In the genomic region with DNA sequence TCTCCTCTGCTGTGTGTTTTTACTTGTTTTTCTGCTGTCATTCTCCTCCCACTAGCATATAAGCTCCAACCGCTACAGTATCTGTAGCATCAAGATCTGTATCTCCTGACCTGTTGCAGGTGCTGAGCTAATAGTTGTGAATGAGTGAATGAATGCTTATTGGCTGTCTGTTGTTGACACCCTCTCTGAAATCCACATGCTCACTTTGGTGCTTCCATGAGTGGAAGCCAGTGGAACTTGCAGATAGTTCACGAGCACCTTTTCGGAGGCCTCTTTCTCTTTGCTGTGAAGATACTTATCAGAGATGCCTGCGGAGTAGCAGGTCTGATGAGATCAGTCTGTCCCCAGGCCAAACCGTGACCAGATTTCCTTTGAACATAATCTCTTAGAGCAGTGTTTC, we compare ENCODE assay signal across 16 cellular contexts.
DNase-seq lines count a peak whose midpoint lies in the region; ATAC-seq and TF ChIP-seq lines count a peak whose summit lies in the region.
"Had no signal": no experiment of that assay in that cellular context is flagged by ENCODE, and none has a peak within 500 bp of the region (broad histone marks: within the 10 kb centered on the region; RNA-seq: fewer than 3 reads in every experiment).

No MANE protein-coding gene starts in this region.

- H3K18ac ChIP-seq in trophoblast cell (ENCODE audit: low read length) = no peak overlapping the region

- H3K23ac ChIP-seq in trophoblast cell (ENCODE audit: low read length) = no peak overlapping the region

- H2BK5ac ChIP-seq in trophoblast cell (ENCODE audit: low read depth, low read length, poor library complexity) = no peak overlapping the region

- WGBS in trophoblast cell (ENCODE audit: extremely low coverage, insufficient coverage, insufficient read length) = no CpG with 5 or more reads among the region's 5 CpGs

- TF ChIP-seq CTCF in HEK293 (tag by site-specific recombination; IDR thresholded peaks at IDR 0.05) (no peak), VCaP (conservative IDR thresholded peaks at IDR 0.05) (no peak)

- H3K4me1 ChIP-seq in HEK293 (ENCODE audit: control insufficient read depth, insufficient read depth, low read length) = no peaks in the 10 kb centered on the region
- peaks cover 7 to 11% of the 10 kb centered on the region in 2 experiments for H3K4me1 ChIP-seq in trophoblast cell (ENCODE audit: control insufficient read depth in 1 of 2, insufficient read depth in 2 of 2, low read length in 2 of 2)
- H3K4me1 ChIP-seq: BE2C had no signal

- no peak overlapping the region for H3K4ac ChIP-seq in trophoblast cell (ENCODE audit: low read depth, low read length)

- no peak overlapping the region for H2BK12ac ChIP-seq in trophoblast cell (ENCODE audit: low read length)

- no peak overlapping the region for H4K91ac ChIP-seq in trophoblast cell (ENCODE audit: low read depth, low read length)

- H3K79me1 ChIP-seq in trophoblast cell (ENCODE audit: low read length) = no peaks in the 10 kb centered on the region

- H3K14ac ChIP-seq in trophoblast cell (ENCODE audit: low read length) = no peak overlapping the region

- peak; percentile 36 for DNase-seq in activated effector memory CD4-positive, alpha-beta T cell treated with anti-CD3 and anti-CD28 coated beads, Interleukin-2, amount 50 U/mL, for 16 hours
- no peak for DNase-seq in activated effector memory CD4-positive, alpha-beta T cell treated with Interleukin-2 at 50 U/mL for 16 hours
- peak; percentile 73 to 88 for DNase-seq in trophoblast cell
- no peak for DNase-seq in stimulated activated CD4-positive, alpha-beta T cell treated with anti-CD3 and anti-CD28 coated beads, Interleukin-4, amount 100 ng/mL, for 24 hours
- DNase-seq in caudate nucleus (lab: John Stamatoyannopoulos, UW) = no peak
- DNase-seq: BE2C, DMS79, EL, GDM1, GOT3, H9 had no signal

- no peaks in the 10 kb centered on the region for H3K27me3 ChIP-seq in trophoblast cell (ENCODE audit: insufficient read depth, low read length)
- H3K27me3 ChIP-seq: BE2C had no signal

- POLR2A ChIA-PET in HEK293 (lab: Yijun Ruan, JAX) = no interaction called here

- H3K4me2 ChIP-seq in trophoblast cell (ENCODE audit: low read length) = no peak overlapping the region
- H3K4me2 ChIP-seq: A549 had no signal

- H3K9ac ChIP-seq in trophoblast cell (ENCODE audit: low read length) = no peak overlapping the region

- H4K8ac ChIP-seq in trophoblast cell (ENCODE audit: low read depth, low read length) = no peak overlapping the region

- H3K4me3 ChIP-seq in HEK293 (ENCODE audit: low read depth, low read length) (no peak overlapping the region), trophoblast cell (ENCODE audit: low read depth, low read length) (no peak overlapping the region)
- H3K4me3 ChIP-seq: A549 had no signal

- CTCF ChIA-PET in HEK293 (lab: Yijun Ruan, JAX) = no interaction called here

- no peak overlapping the region for H4K12ac ChIP-seq in trophoblast cell (ENCODE audit: low read depth, low read length)

- H2AK5ac ChIP-seq in trophoblast cell (ENCODE audit: low read length) = no peak overlapping the region

- H3K9me3 ChIP-seq in HEK293 (ENCODE audit: control insufficient read depth, insufficient read depth, low read depth, low read length) = no peaks in the 10 kb centered on the region
- H3K9me3 ChIP-seq in trophoblast cell (ENCODE audit: insufficient read depth, low read depth, low read length) = peaks cover 1% of the 10 kb centered on the region
- H3K9me3 ChIP-seq: A549, BE2C had no signal

- no peak overlapping the region for H2AFZ ChIP-seq in trophoblast cell (ENCODE audit: insufficient read depth, low read length, poor library complexity)

- H3K27ac ChIP-seq in HEK293 (ENCODE audit: extremely low read depth, low read depth, low read length) (no peak overlapping the region), VCaP (peak overlapping the region; percentile 54), trophoblast cell (ENCODE audit: low read depth, low read length) (no peak overlapping the region), caudate nucleus (ENCODE audit: low read depth, low read length) (no peak overlapping the region)
- H3K27ac ChIP-seq: A549, C4-2B had no signal

- H3K36me3 ChIP-seq in HEK293 (ENCODE audit: control insufficient read depth in 2 of 2, insufficient read depth in 1 of 2, low read length in 2 of 2) (peaks cover 0 to 19% of the 10 kb centered on the region in 2 experiments; a peak in 1 of 3 replicates), trophoblast cell (ENCODE audit: control insufficient read depth in 1 of 2, insufficient read depth in 2 of 2, low read length in 2 of 2) (peaks cover 2 to 4% of the 10 kb centered on the region in 2 experiments)
- H3K36me3 ChIP-seq: BE2C had no signal

- H2BK120ac ChIP-seq in trophoblast cell (ENCODE audit: insufficient read depth, low read length, poor library complexity) = no peak overlapping the region

- no peaks in the 10 kb centered on the region for H3K79me2 ChIP-seq in trophoblast cell (ENCODE audit: control insufficient read depth, insufficient read depth, low read length, poor library complexity)

- no peak for ATAC-seq in GM18867 (IDR thresholded peaks at IDR 0.05; ENCODE audit: unreplicated experiment)
- ATAC-seq: A549 had no signal

TF ChIP-seq in HEK293, 187 proteins besides CTCF, POLR2A, EP300 and RAD21:
- TF ChIP-seq BCL11A (tag by site-specific recombination; IDR thresholded peaks at IDR 0.05; ENCODE audit: low read depth) = no peak
- peak; percentile 80 for TF ChIP-seq SCRT2 (tag by site-specific recombination; IDR thresholded peaks at IDR 0.05)

Comparison
In these comparisons a context has a peak if more than half of its experiments do, and no peak if none do; other contexts are left out.
1. DNase-seq: peak in activated effector memory CD4-positive, alpha-beta T cell treated with anti-CD3 and anti-CD28 coated beads, Interleukin-2, amount 50 U/mL, for 16 hours (single experiment) and trophoblast cell (2 of 2); none in activated effector memory CD4-positive, alpha-beta T cell treated with Interleukin-2 at 50 U/mL for 16 hours (single experiment), stimulated activated CD4-positive, alpha-beta T cell treated with anti-CD3 and anti-CD28 coated beads, Interleukin-4, amount 100 ng/mL, for 24 hours (single experiment) and caudate nucleus (0 of 61).